In the genomic region with DNA sequence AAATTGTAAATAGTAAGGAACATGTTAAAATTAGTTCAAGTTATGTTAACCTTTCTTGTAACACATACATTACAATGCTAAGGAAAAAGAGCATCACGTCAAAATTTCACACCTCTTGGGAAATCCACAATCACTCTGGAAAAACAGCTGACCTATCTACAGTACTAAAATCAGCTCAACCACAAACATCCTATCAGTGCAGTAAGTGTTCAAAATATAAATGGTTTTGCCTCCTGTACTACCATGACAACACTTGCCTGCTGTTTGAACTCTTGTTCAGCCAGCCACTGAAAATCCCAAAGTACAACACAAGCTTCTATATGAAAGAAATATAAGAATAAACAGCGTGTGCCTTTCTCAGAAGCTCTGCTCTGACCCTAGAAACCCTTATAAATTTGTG, we compare ENCODE assay signal across 18 cellular contexts.
"Had no signal": no experiment of that assay in that cellular context is flagged by ENCODE, and none has a peak within 500 bp of the region (broad histone marks: within the 10 kb centered on the region; RNA-seq: fewer than 3 reads in every experiment).

No MANE protein-coding gene starts in this region.

- ATAC-seq: SK-N-SH treated with all-trans-retinoic acid at 6 μM for 48 hours had no signal

- H3K27ac ChIP-seq: SJCRH30 had no signal

- H3K9me3 ChIP-seq: SJCRH30 had no signal

- H3K27me3 ChIP-seq: SJCRH30 had no signal

- DNase-seq: KBM-7, MV-4-11, NCI-H1048, NCI-H1105 treated with DMSO at 0.1 percent for 48 hours, NCI-H1417 treated with DMSO at 0.1 percent for 48 hours, NCI-H146, NCI-H1694 treated with DMSO at 0.1 percent for 48 hours, NCI-H1930, NCI-H2081, NCI-H2107, NCI-H2227 treated with DMSO at 0.1 percent for 48 hours, NCI-H524 treated with DMSO at 0.1 percent for 48 hours, NCI-H69, NCI-H774, RPMI8226, SHP77 treated with DMSO at 0.1 percent for 48 hours, SJCRH30 had no signal

- H3K4me3 ChIP-seq: SJCRH30 had no signal

- H3K4me1 ChIP-seq: SJCRH30 had no signal
